ENCODE assay signal across 8 cellular contexts in genomic region chr9:88578486-88579362, GRCh38. TPM values are rescaled to one million over a fixed set of nuclear protein-coding genes. Genes with fewer than 3 reads are reported as not detected.
DNase-seq lines count a peak whose midpoint lies in the region; ATAC-seq and TF ChIP-seq lines count a peak whose summit lies in the region.

No MANE protein-coding gene starts in this region.

- H3K4me3 Mint-ChIP-seq in CD8-positive, alpha-beta memory T cell: peak overlapping the region in 6 of 7 donors; percentile 15 to 83 (median 53)

- H3K27me3 ChIP-seq in CD8-positive, alpha-beta memory T cell (ENCODE audit: insufficient read depth, low read length, poor library complexity, severe bottlenecking): no peaks in the 10 kb centered on the region
- no peaks in the 10 kb centered on the region for H3K27me3 ChIP-seq in parathyroid adenoma (ENCODE audit: control insufficient read depth, insufficient read depth, low read length)
- no peaks in the 10 kb centered on the region for H3K27me3 ChIP-seq in upper lobe of left lung

- H2AFZ ChIP-seq in parathyroid adenoma: peak overlapping the region; percentile 11

- peaks cover 0 to 3% (median 3%) of the 10 kb centered on the region in 3 donors for H3K4me1 Mint-ChIP-seq in CD8-positive, alpha-beta memory T cell

- H3K4me1 ChIP-seq in CD8-positive, alpha-beta memory T cell (ENCODE audit: insufficient read depth, low read length): no peaks in the 10 kb centered on the region
- no peaks in the 10 kb centered on the region for H3K4me1 ChIP-seq in parathyroid adenoma
- peaks cover 0 to 10% (median 6%) of the 10 kb centered on the region in 4 donors for H3K4me1 ChIP-seq in upper lobe of left lung

- no peaks in the 10 kb centered on the region for H3K36me3 ChIP-seq in CD8-positive, alpha-beta memory T cell (ENCODE audit: insufficient read depth, low read length)
- H3K36me3 ChIP-seq in parathyroid adenoma (ENCODE audit: control insufficient read depth, insufficient read depth, low read length) (no peaks in the 10 kb centered on the region), upper lobe of left lung (no peaks in the 10 kb centered on the region)

- DNase-seq in CD8-positive, alpha-beta memory T cell: peak; percentile 29 to 61 (median 46)
- peak; percentile 92 for DNase-seq in HK-2 (ENCODE audit: unreplicated experiment)
- peak; percentile 54 for DNase-seq in activated naive CD4-positive, alpha-beta T cell treated with anti-CD3 and anti-CD28 coated beads, Interleukin-2, amount 50 U/mL, for 16 hours
- DNase-seq in glomerular visceral epithelial cell (ENCODE audit: extremely low spot score): peak; percentile 83
- peak; percentile 89 to 91 for DNase-seq in upper lobe of left lung

- TF ChIP-seq POLR2A in upper lobe of left lung (IDR thresholded peaks at IDR 0.05): no peak

- 42 to 52% methylated on average over 19 to 26 of the region's 27 CpGs for WGBS in upper lobe of left lung, 2 donors

- H3K4me3 ChIP-seq in CD8-positive, alpha-beta memory T cell (ENCODE audit: low read length): no peak overlapping the region
- H3K4me3 ChIP-seq in parathyroid adenoma (ENCODE audit: low read depth, low read length): no peak overlapping the region
- H3K4me3 ChIP-seq in upper lobe of left lung: no peak overlapping the region

- H3K27me3 Mint-ChIP-seq in CD8-positive, alpha-beta memory T cell: peaks cover 8 to 33% of the 10 kb centered on the region in 2 donors

- no peaks in the 10 kb centered on the region for H3K79me2 ChIP-seq in parathyroid adenoma

- no peak overlapping the region for H3K27ac ChIP-seq in CD8-positive, alpha-beta memory T cell (ENCODE audit: low read depth, low read length)
- H3K27ac ChIP-seq in parathyroid adenoma (no peak overlapping the region), upper lobe of left lung (no peak overlapping the region)

- no peak overlapping the region for H3K27ac Mint-ChIP-seq in CD8-positive, alpha-beta memory T cell

- no peaks in the 10 kb centered on the region for H3K9me3 Mint-ChIP-seq in CD8-positive, alpha-beta memory T cell

- TF ChIP-seq EP300 in upper lobe of left lung (IDR thresholded peaks at IDR 0.05): no peak

- H3K9ac ChIP-seq in parathyroid adenoma: no peak overlapping the region

- CTCF ChIA-PET in CD8-positive, alpha-beta memory T cell (lab: Charles Lee): interaction anchor here (0.7 kb wide), 1 partner anchor 407 kb away, joined by 3 read pairs; no protein-coding TSS in a partner anchor

- TF ChIP-seq CTCF in parathyroid adenoma (IDR thresholded peaks at IDR 0.05) (peak; percentile 81), upper lobe of left lung (IDR thresholded peaks at IDR 0.05) (peak; percentile 89 to 97 (median 93))

- H3K9me3 ChIP-seq in CD8-positive, alpha-beta memory T cell (ENCODE audit: low read length): no peaks in the 10 kb centered on the region
- H3K9me3 ChIP-seq in parathyroid adenoma (ENCODE audit: control insufficient read depth, low read length) (no peaks in the 10 kb centered on the region), upper lobe of left lung (no peaks in the 10 kb centered on the region)

- H3K4me2 ChIP-seq in parathyroid adenoma (ENCODE audit: low read length): peak overlapping the region; percentile 25

- ATAC-seq in GM19452 (IDR thresholded peaks at IDR 0.05; ENCODE audit: unreplicated experiment): peak; percentile 78
- peak; percentile 99 for ATAC-seq in SK-N-SH treated with all-trans-retinoic acid at 6 μM for 48 hours
- ATAC-seq in upper lobe of left lung (ENCODE audit: low FRiP score in 2 of 2): peak; percentile 91 to 95

- no peaks in the 10 kb centered on the region for H3K36me3 Mint-ChIP-seq in CD8-positive, alpha-beta memory T cell

- POLR2A ChIA-PET in CD8-positive, alpha-beta memory T cell (lab: Charles Lee): no interaction called here

TF ChIP-seq in SK-N-SH treated with all-trans-retinoic acid at 6 μM for 48 hours, 23 proteins besides CTCF, POLR2A, EP300 and RAD21:
- TF ChIP-seq RARB (CRISPR knock-in tag; IDR thresholded peaks at IDR 0.05) (no peak), SNAI2 (CRISPR knock-in tag; IDR thresholded peaks at IDR 0.05) (no peak)

RNA-seq across cellular contexts. Expression of gene NXNL2, which starts 43.7 kb away (rescaled TPM):
- total RNA-seq in CD8-positive, alpha-beta memory T cell: not detected
- polyA plus RNA-seq in CD8-positive, alpha-beta memory T cell: not detected
- 1 to 10 TPM in 2 of 6 donors, under 1 TPM in 2, not detected in 2; 0.37 to 4.2 (median 0.97) TPM for total RNA-seq in upper lobe of left lung
